ENCODE assay signal across 19 cellular contexts in genomic region chr20:60804918-60805631, GRCh38.
DNase-seq lines count a peak whose midpoint lies in the region; ATAC-seq and TF ChIP-seq lines count a peak whose summit lies in the region.
"Had no signal": no experiment of that assay in that cellular context is flagged by ENCODE, and none has a peak within 500 bp of the region (broad histone marks: within the 10 kb centered on the region; RNA-seq: fewer than 3 reads in every experiment).

No MANE protein-coding gene starts in this region.

- CTCF ChIA-PET in mammary epithelial cell (lab: Charles Lee; ENCODE audit: low non-redundant PET) = no interaction called here

- H3K4me1 ChIP-seq in mammary epithelial cell (ENCODE audit: insufficient read depth, low read length) (no peaks in the 10 kb centered on the region), left lung (no peaks in the 10 kb centered on the region), spleen (peaks cover 0 to 12% (median 0%) of the 10 kb centered on the region in 6 donors)
- H3K4me1 ChIP-seq: BE2C, lower lobe of right lung, vagina had no signal

- H4K20me1 ChIP-seq in mammary epithelial cell (ENCODE audit: insufficient read depth, low read length) = no peaks in the 10 kb centered on the region

- intact Hi-C loops in Right ventricle myocardium superior (cut with DNase I) = no loop called here
- intact Hi-C loops in left ventricle myocardium superior (cut with micrococcal nuclease) = no loop called here
- intact Hi-C loops in mammary epithelial cell (cut with micrococcal nuclease) = no loop called here
- intact Hi-C loops in left lung (cut with DNase I) = no loop called here
- intact Hi-C loops in spleen (cut with DNase I; ENCODE audit: low total_unique reads) = no loop called here

- H3K9ac ChIP-seq in mammary epithelial cell (ENCODE audit: insufficient read depth, low read length) = no peak overlapping the region

- DNase-seq in Right ventricle myocardium superior (no peak), left ventricle myocardium superior (no peak), mammary epithelial cell (peak; percentile 7), left lung (no peak), spleen (no peak), activated gamma-delta T cell treated with Interleukin-2 at 50 U/mL for 16 hours (no peak)
- DNase-seq: activated CD8-positive, alpha-beta memory T cell treated with anti-CD3 and anti-CD28 coated beads, Interleukin-2, amount 10 ng/mL, durations not matched to agents 7 days and 5 days; activated effector memory CD4-positive, alpha-beta T cell treated with Interleukin-2 at 50 U/mL for 16 hours; BE2C; erythroblast; lower lobe of right lung; naive B cell; NCI-H1930; RPMI8226; stimulated activated CD4-positive, alpha-beta T cell treated with anti-CD3 and anti-CD28 coated beads, Interleukin-4, amount 100 ng/mL, for 4 hours had no signal

- in situ Hi-C loops in mammary epithelial cell (cut with MboI; ENCODE audit: low sequenced_read_pairs in 2 of 2) = no loop called here

- no peak for TF ChIP-seq POLR2A in spleen (IDR thresholded peaks at IDR 0.05)

- H3K79me2 ChIP-seq in mammary epithelial cell (ENCODE audit: insufficient read depth, low read length) = no peaks in the 10 kb centered on the region

- dilution Hi-C loops in mammary epithelial cell (cut with HindIII; ENCODE audit: low sequenced_read_pairs) = no loop called here

- WGBS in mammary epithelial cell (ENCODE audit: low coverage, missing lambda C conversion rate) = 15% methylated on average over 11 of the region's 11 CpGs
- WGBS in spleen, 5 donors = 17 to 24% (median 19%) methylated on average over 11 of the region's 11 CpGs

- no peak overlapping the region for H2AFZ ChIP-seq in mammary epithelial cell (ENCODE audit: low read depth, low read length)

- no peaks in the 10 kb centered on the region for H3K9me3 ChIP-seq in mammary epithelial cell (replicated peaks; ENCODE audit: insufficient read depth, low read length)
- H3K9me3 ChIP-seq in left lung = peaks cover 0 to 11% of the 10 kb centered on the region in 2 donors
- H3K9me3 ChIP-seq in spleen = peaks cover 0 to 14% (median 9%) of the 10 kb centered on the region in 8 donors
- H3K9me3 ChIP-seq: BE2C, vagina had no signal

- H3K4me3 ChIP-seq in mammary epithelial cell (replicated peaks in 1 of 3; ENCODE audit: insufficient read depth in 1 of 3, low read depth in 2 of 3, low read length in 3 of 3) (no peak overlapping the region), left lung (no peak overlapping the region), spleen (peak overlapping the region in 2 of 8 donors; percentile 19 to 30)
- H3K4me3 ChIP-seq: lower lobe of right lung, skin epidermis, vagina had no signal

- no peak for TF ChIP-seq CTCF in mammary epithelial cell (conservative IDR thresholded peaks at IDR 0.05 in 1 of 2, IDR thresholded peaks at IDR 0.05 in 1 of 2; ENCODE audit: extremely low read depth in 1 of 2, insufficient read depth in 1 of 2, low read depth in 1 of 2, low read length in 2 of 2)
- no peak for TF ChIP-seq CTCF in left lung (IDR thresholded peaks at IDR 0.05)
- no peak for TF ChIP-seq CTCF in spleen (IDR thresholded peaks at IDR 0.05 in 8 of 11, conservative IDR thresholded peaks at IDR 0.05 in 3 of 11)

- no TSS peak for BruUV-seq in mammary epithelial cell (replicated peaks; lab: Mats Ljungman, UMichigan)

- H3K36me3 ChIP-seq in mammary epithelial cell (ENCODE audit: insufficient read depth, low read length) = no peaks in the 10 kb centered on the region
- H3K36me3 ChIP-seq in left lung = no peaks in the 10 kb centered on the region
- no peaks in the 10 kb centered on the region for H3K36me3 ChIP-seq in spleen
- H3K36me3 ChIP-seq: BE2C, lower lobe of right lung, vagina had no signal

- ATAC-seq in Right ventricle myocardium superior (ENCODE audit: poor library complexity) (peak; percentile 52), left ventricle myocardium superior (no peak), left lung (peak; percentile 44), GM19395 (IDR thresholded peaks at IDR 0.05; ENCODE audit: unreplicated experiment) (no peak), GM21619 (IDR thresholded peaks at IDR 0.05; ENCODE audit: unreplicated experiment) (no peak)
- ATAC-seq: activated CD8-positive, alpha-beta memory T cell treated with anti-CD3 and anti-CD28 coated beads, Interleukin-2, amount 10 ng/mL, durations not matched to agents 7 days and 5 days; lower lobe of right lung had no signal

- peaks cover 5% of the 10 kb centered on the region for H3K27me3 ChIP-seq in mammary epithelial cell (ENCODE audit: insufficient read depth, low read length)
- peaks cover 0 to 9% of the 10 kb centered on the region in 2 donors for H3K27me3 ChIP-seq in left lung
- H3K27me3 ChIP-seq in spleen (replicated peaks in 1 of 7) = no peaks in the 10 kb centered on the region
- H3K27me3 ChIP-seq: BE2C, vagina had no signal

- H3K4me2 ChIP-seq in mammary epithelial cell (ENCODE audit: insufficient read depth, low read depth, low read length) = no peak overlapping the region

- no peak overlapping the region for H3K27ac ChIP-seq in mammary epithelial cell (ENCODE audit: insufficient read depth, low read depth, low read length)
- H3K27ac ChIP-seq in left lung = no peak overlapping the region
- peak overlapping the region in 5 of 8 donors; percentile 49 to 77 (median 56) for H3K27ac ChIP-seq in spleen
- H3K27ac ChIP-seq: lower lobe of right lung, skin epidermis, vagina had no signal

Comparison
In these comparisons a context has a peak if more than half of its experiments do, and no peak if none do; other contexts are left out.
1. ATAC-seq: peak in Right ventricle myocardium superior (single experiment) and left lung (single experiment); none in left ventricle myocardium superior (single experiment), GM19395 (single experiment) and GM21619 (single experiment).
2. H3K27ac ChIP-seq: peak in spleen (5 of 8); none in mammary epithelial cell (single experiment) and left lung (0 of 2).